8 cellular contexts compared by ENCODE assay signal in genomic region chr7:100692578-100692961, GRCh38. TPM values are rescaled to one million over a fixed set of nuclear protein-coding genes. Genes with fewer than 3 reads are reported as not detected.
DNase-seq lines count a peak whose midpoint lies in the region; ATAC-seq, FAIRE-seq and TF ChIP-seq lines count a peak whose summit lies in the region.

No MANE protein-coding gene starts in this region.

- no peaks in the 10 kb centered on the region for H4K20me1 ChIP-seq in GM12878 (ENCODE audit: control insufficient read depth, insufficient read depth)

- no peak for TF ChIP-seq EP300 in GM12878 (IDR thresholded peaks at IDR 0.05; ENCODE audit: borderline replicate concordance in 1 of 2, control insufficient read depth in 1 of 2, low read depth in 2 of 2, low read length in 2 of 2)

- H3K9me3 Mint-ChIP-seq in activated naive CD4-positive, alpha-beta T cell treated with anti-CD3 and anti-CD28 coated beads, Interleukin-2, amount 50 U/mL, for 24 hours: no peaks in the 10 kb centered on the region

- TF ChIP-seq CTCF in GM12878 (IDR thresholded peaks at IDR 0.05 in 2 of 3, conservative IDR thresholded peaks at IDR 0.05 in 1 of 3; ENCODE audit: control insufficient read depth in 2 of 3, extremely low read depth in 1 of 3, insufficient read depth in 1 of 3, low read depth in 3 of 3, low read length in 3 of 3) (no peak), uterus (IDR thresholded peaks at IDR 0.05) (no peak)

- H3K79me1 ChIP-seq in mesenchymal stem cell (replicated peaks; ENCODE audit: low read length, poor library complexity, severe bottlenecking): peaks cover 28% of the 10 kb centered on the region

- H3K14ac ChIP-seq in mesenchymal stem cell (ENCODE audit: low read length in 2 of 2): no peak overlapping the region

- H3K27me3 ChIP-seq in GM12878 (replicated peaks in 1 of 2; ENCODE audit: control insufficient read depth in 2 of 2, insufficient read depth in 2 of 2, low read length in 1 of 2): no peaks in the 10 kb centered on the region
- no peaks in the 10 kb centered on the region for H3K27me3 ChIP-seq in mesenchymal stem cell (ENCODE audit: control insufficient read depth in 1 of 2, insufficient read depth in 1 of 2, low read length in 2 of 2)
- H3K27me3 ChIP-seq in uterus: no peaks in the 10 kb centered on the region

- CTCF ChIA-PET in GM12878 (lab: Yijun Ruan, JAX): interaction anchor here (0.7 to 8.6 kb wide), 25 partner anchors 13 to 544 kb away, joined by 3 to 134 read pairs (median 4); partner anchors contain the start of genes FBXO24, GNB2, LAMTOR4 and LRCH4

- intact Hi-C loops in GM12878 (cut with micrococcal nuclease; ENCODE audit: unreplicated experiment) (loop anchor here (5.0 to 10.0 kb wide), 3 partner anchors 60 to 218 kb away; partner anchors contain the start of gene TSC22D4), uterus (cut with DNase I; ENCODE audit: low total_unique reads) (no loop called here)

- no peak overlapping the region for H3K23ac ChIP-seq in mesenchymal stem cell (ENCODE audit: low read length in 2 of 2)

- SMC1A ChIA-PET in GM12878 (lab: Charles Lee; ENCODE audit: uncharacterized antibody, unreplicated experiment): interaction anchor here (0.9 to 2.8 kb wide), 14 partner anchors 12 to 161 kb away, joined by 3 to 13 read pairs (median 4); partner anchors contain the start of genes FBXO24, LRCH4, MOSPD3 and POP7

- peak overlapping the region; percentile 74; the same call in 1 of the 2 replicates for H3K27ac ChIP-seq in GM12878 (ENCODE audit: control insufficient read depth, insufficient read depth)
- no peak overlapping the region for H3K27ac ChIP-seq in mesenchymal stem cell (ENCODE audit: low read length, poor library complexity, severe bottlenecking)
- peak overlapping the region; percentile 87 to 90 for H3K27ac ChIP-seq in uterus

- H3K4me1 Mint-ChIP-seq in activated naive CD4-positive, alpha-beta T cell treated with anti-CD3 and anti-CD28 coated beads, Interleukin-2, amount 50 U/mL, for 24 hours: peaks cover 47% of the 10 kb centered on the region

- H3K36me3 Mint-ChIP-seq in activated naive CD4-positive, alpha-beta T cell treated with anti-CD3 and anti-CD28 coated beads, Interleukin-2, amount 50 U/mL, for 24 hours: peaks cover 4% of the 10 kb centered on the region

- no peak overlapping the region for H2BK12ac ChIP-seq in mesenchymal stem cell (ENCODE audit: low read length in 2 of 2)

- H3K4me1 ChIP-seq in GM12878 (ENCODE audit: control insufficient read depth, insufficient read depth, low read length): peaks cover 41% of the 10 kb centered on the region
- H3K4me1 ChIP-seq in mesenchymal stem cell (ENCODE audit: control insufficient read depth, insufficient read depth, low read depth, low read length): peaks cover 28% of the 10 kb centered on the region
- H3K4me1 ChIP-seq in uterus: peaks cover 12 to 28% of the 10 kb centered on the region in 2 donors

- H3K36me3 ChIP-seq in GM12878 (ENCODE audit: control insufficient read depth in 2 of 2, insufficient read depth in 2 of 2, low read length in 1 of 2): peaks cover 0 to 8% of the 10 kb centered on the region in 2 experiments; a peak in 3 of 4 replicates
- H3K36me3 ChIP-seq in mesenchymal stem cell (ENCODE audit: control insufficient read depth in 1 of 2, insufficient read depth in 2 of 2, low read depth in 1 of 2, low read length in 2 of 2): peaks cover 16 to 27% of the 10 kb centered on the region in 2 experiments
- H3K36me3 ChIP-seq in uterus: no peaks in the 10 kb centered on the region

- FAIRE-seq in GM12878 (lab: Jason Lieb, UNC): no peak

- H3K4me3 Mint-ChIP-seq in activated naive CD4-positive, alpha-beta T cell treated with anti-CD3 and anti-CD28 coated beads, Interleukin-2, amount 50 U/mL, for 24 hours: peak overlapping the region; percentile 99

- DNase-seq in activated naive CD4-positive, alpha-beta T cell treated with Interleukin-2 at 50 U/mL for 16 hours: no peak
- DNase-seq in GM12878 (ENCODE audit: low read depth, low spot score): no peak
- no peak for DNase-seq in mesenchymal stem cell
- DNase-seq in uterus: no peak
- DNase-seq in SIG-M5 (lab: John Stamatoyannopoulos, UW): no peak
- DNase-seq in anterior cingulate cortex (lab: John Stamatoyannopoulos, UW): no peak
- no peak for DNase-seq in stimulated activated CD4-positive, alpha-beta T cell treated with anti-CD3 and anti-CD28 coated beads, Interleukin-1b, Interleukin-23, amount 100 ng/mL, for 48 hours

- no peak for TF ChIP-seq POLR2A in GM12878 (IDR thresholded peaks at IDR 0.05; ENCODE audit: low read depth, low read length)
- no peak for TF ChIP-seq POLR2A in uterus (IDR thresholded peaks at IDR 0.05)

- H3K27me3 Mint-ChIP-seq in activated naive CD4-positive, alpha-beta T cell treated with anti-CD3 and anti-CD28 coated beads, Interleukin-2, amount 50 U/mL, for 24 hours: no peaks in the 10 kb centered on the region

- H2BK120ac ChIP-seq in mesenchymal stem cell (ENCODE audit: low read depth, low read length): no peak overlapping the region

- BruUV-seq in GM12878 (replicated peaks; lab: Mats Ljungman, UMichigan): no TSS peak

- H3K9ac ChIP-seq in GM12878 (ENCODE audit: control insufficient read depth, insufficient read depth, low read length) (peak overlapping the region; percentile 81), mesenchymal stem cell (ENCODE audit: low read length) (peak overlapping the region; percentile 91)

- no peak overlapping the region for H2BK5ac ChIP-seq in mesenchymal stem cell (ENCODE audit: low read depth, low read length, poor library complexity, severe bottlenecking)

- WGBS in GM12878 (ENCODE audit: insufficient coverage, insufficient replicate concordance, low lambda C conversion rate, missing lambda C conversion rate): 75% methylated on average over 6 of the region's 6 CpGs
- 61% methylated on average over 6 of the region's 6 CpGs for WGBS in mesenchymal stem cell

- POLR2A ChIA-PET in GM12878 (lab: Charles Lee): interaction anchor here (0.7 to 3.3 kb wide), 4 partner anchors 11 to 133 kb away, joined by 5 to 26 read pairs (median 5); partner anchors contain the start of genes MOSPD3 and POP7

- no peak overlapping the region for H3K18ac ChIP-seq in mesenchymal stem cell (ENCODE audit: low read depth in 1 of 2, low read length in 2 of 2)

- no peak for ATAC-seq in GM12878

- H3K27ac Mint-ChIP-seq in activated naive CD4-positive, alpha-beta T cell treated with anti-CD3 and anti-CD28 coated beads, Interleukin-2, amount 50 U/mL, for 24 hours: peak overlapping the region; percentile 97

- H3K4me3 ChIP-seq in GM12878: peak overlapping the region; percentile 95
- peak overlapping the region in 1 of 2 experiments; percentile 95 for H3K4me3 ChIP-seq in mesenchymal stem cell (ENCODE audit: insufficient read depth in 1 of 2, low read depth in 1 of 2, low read length in 2 of 2)
- peak overlapping the region; percentile 50 to 98 for H3K4me3 ChIP-seq in uterus

- H2BK15ac ChIP-seq in mesenchymal stem cell (ENCODE audit: low read depth, poor library complexity, severe bottlenecking): no peak overlapping the region

- H3K4me2 ChIP-seq in GM12878 (ENCODE audit: control insufficient read depth, insufficient read depth) (peak overlapping the region; percentile 87), mesenchymal stem cell (ENCODE audit: low read length, poor library complexity, severe bottlenecking) (peak overlapping the region; percentile 85)

- no peak overlapping the region for H2AFZ ChIP-seq in GM12878 (ENCODE audit: control insufficient read depth, low read depth, low read length)
- H2AFZ ChIP-seq in mesenchymal stem cell (ENCODE audit: low read depth, low read length): no peak overlapping the region

- H2AK5ac ChIP-seq in mesenchymal stem cell (ENCODE audit: low read length, severe bottlenecking): no peak overlapping the region

- in situ Hi-C loops in GM12878 (cut with MboI): loop anchor here (25.0 kb wide), 1 partner anchor 230 kb away; the partner anchor contains the start of gene SPACDR

- H4K91ac ChIP-seq in mesenchymal stem cell (ENCODE audit: low read length): no peak overlapping the region

- RAD21 ChIA-PET in GM12878 (lab: Charles Lee; ENCODE audit: unreplicated experiment): interaction anchor here (0.7 to 5.8 kb wide), 11 partner anchors 13 to 161 kb away, joined by 3 to 56 read pairs (median 5); partner anchors contain the start of genes FBXO24, MOSPD3 and POP7

- no peak for TF ChIP-seq RAD21 in GM12878 (IDR thresholded peaks at IDR 0.05; ENCODE audit: insufficient read depth, low read depth, low read length)

- peaks cover 52% of the 10 kb centered on the region for H3K79me2 ChIP-seq in GM12878 (ENCODE audit: control insufficient read depth, insufficient read depth, low read length)

- H3K4ac ChIP-seq in mesenchymal stem cell (ENCODE audit: low read depth in 1 of 2, low read length in 2 of 2): no peak overlapping the region

- no peaks in the 10 kb centered on the region for H3K9me3 ChIP-seq in GM12878 (replicated peaks; ENCODE audit: control insufficient read depth, insufficient read depth, low read length)
- no peaks in the 10 kb centered on the region for H3K9me3 ChIP-seq in mesenchymal stem cell (ENCODE audit: control insufficient read depth, low read length)
- no peaks in the 10 kb centered on the region for H3K9me3 ChIP-seq in uterus

- H4K8ac ChIP-seq in mesenchymal stem cell (ENCODE audit: low read length): no peak overlapping the region

RNA-seq across cellular contexts. Expression of gene GIGYF1, which starts 1.5 kb away (rescaled TPM):
- total RNA-seq in GM12878 (2013; cell fraction: nucleolus; rRNA removed): 42.9 and 43.0 TPM in 2 replicates
- total RNA-seq in GM12878 (2014; rRNA removed) (15.9 and 17.2 TPM in 2 replicates), GM12878 (2014; rRNA removed; fragmentation: Illumina TruSeq; extraction: Trizol) (8.6 and 9.3 TPM in 2 replicates), GM12878 (2021) (44.2 and 47.2 TPM in 2 replicates), uterus (10 to 100 TPM in 3 of 4 donors, 1 to 10 TPM in 1; 9.7 to 90.9 (median 31.9) TPM)
- 7.0 TPM for polyA plus RNA-seq in GM12878 (2011; ENCODE audit: low read depth)
- polyA plus RNA-seq in GM12878 (2011; rRNA removed) (3.4 and 5.1 TPM in 2 replicates), GM12878 (2014; fragmentation: Illumina TruSeq; extraction: Trizol) (5.8 and 10.4 TPM in 2 replicates), GM12878 (2014; fragmentation: Nextera tagmentation; extraction: Ambion mirVana) (under 1 TPM; 0.31 to 0.79 TPM), GM12878 (2014; rRNA removed) (27.7 and 36.7 TPM in 2 replicates), GM12878 (2016; fragmentation: Nextera tagmentation; extraction: Ambion mirVana) (10 to 100 TPM in 1 of 2 experiments, 1 to 10 TPM in 1; 9.7 to 10.1 TPM)
- 5.5 and 8.6 TPM in 2 replicates for polyA plus RNA-seq in GM12878 (2011; cell fraction: cytosol; rRNA removed)
- polyA plus RNA-seq in GM12878 (2011; cell fraction: nucleus; rRNA removed): 69.0 and 95.9 TPM in 2 replicates
- polyA plus RNA-seq in GM12878 (2012): 22.9 and 30.1 TPM in 2 replicates
- 2.6 and 6.0 TPM in 2 replicates for polyA minus RNA-seq in GM12878 (2011; rRNA and poly(A)+ RNA removed)
- 3.6 and 4.2 TPM in 2 replicates for polyA minus RNA-seq in GM12878 (2011; cell fraction: cytosol; rRNA and poly(A)+ RNA removed)
- polyA minus RNA-seq in GM12878 (2011; cell fraction: nucleus; rRNA and poly(A)+ RNA removed): 16.0 and 32.5 TPM in 2 replicates
- polyA plus RNA-seq in mesenchymal stem cell (2013, experiment 1 of 2): 13.2 TPM
- polyA plus RNA-seq in mesenchymal stem cell (2013, experiment 2 of 2): 12.0 TPM

RNA-seq across cellular contexts. Expression of gene POP7, which starts 13.4 kb away (rescaled TPM):
- 6.7 and 8.3 TPM in 2 replicates for total RNA-seq in GM12878 (2013; cell fraction: nucleolus; rRNA removed)
- total RNA-seq in GM12878 (2014; rRNA removed): 89.4 and 100 TPM in 2 replicates
- 42.8 and 44.7 TPM in 2 replicates for total RNA-seq in GM12878 (2014; rRNA removed; fragmentation: Illumina TruSeq; extraction: Trizol)
- total RNA-seq in GM12878 (2021): 58.8 and 62.7 TPM in 2 replicates
- polyA plus RNA-seq in GM12878 (2011; ENCODE audit: low read depth): 16.9 TPM
- polyA plus RNA-seq in GM12878 (2011; rRNA removed): 24.5 and 36.0 TPM in 2 replicates
- polyA plus RNA-seq in GM12878 (2011; cell fraction: cytosol; rRNA removed): 53.3 and 84.9 TPM in 2 replicates
- 27.4 and 33.9 TPM in 2 replicates for polyA plus RNA-seq in GM12878 (2011; cell fraction: nucleus; rRNA removed)
- polyA plus RNA-seq in GM12878 (2012): 37.1 and 42.7 TPM in 2 replicates
- 8.6 and 19.7 TPM in 2 replicates for polyA plus RNA-seq in GM12878 (2014; fragmentation: Illumina TruSeq; extraction: Trizol)
- polyA plus RNA-seq in GM12878 (2014; fragmentation: Nextera tagmentation; extraction: Ambion mirVana): 10 to 100 TPM; 12.1 to 37.9 TPM
- polyA plus RNA-seq in GM12878 (2014; rRNA removed): 116 and 132 TPM in 2 replicates
- polyA plus RNA-seq in GM12878 (2016; fragmentation: Nextera tagmentation; extraction: Ambion mirVana): 100 to 1,000 TPM; 143 to 148 TPM
- 8.6 and 30.5 TPM in 2 replicates for polyA minus RNA-seq in GM12878 (2011; rRNA and poly(A)+ RNA removed)
- 16.2 and 17.9 TPM in 2 replicates for polyA minus RNA-seq in GM12878 (2011; cell fraction: cytosol; rRNA and poly(A)+ RNA removed)
- polyA minus RNA-seq in GM12878 (2011; cell fraction: nucleus; rRNA and poly(A)+ RNA removed): 7.0 and 12.5 TPM in 2 replicates
- polyA plus RNA-seq in mesenchymal stem cell (2013, experiment 1 of 2): 32.8 TPM
- 33.6 TPM for polyA plus RNA-seq in mesenchymal stem cell (2013, experiment 2 of 2)
- total RNA-seq in uterus: 10 to 100 TPM; 16.4 to 53.8 (median 23.8) TPM

RNA-seq across cellular contexts. Expression of gene GNB2, which starts 19.0 kb away (rescaled TPM):
- total RNA-seq in GM12878 (2013; cell fraction: nucleolus; rRNA removed): 22.7 and 24.1 TPM in 2 replicates
- 68.1 and 90.9 TPM in 2 replicates for total RNA-seq in GM12878 (2014; rRNA removed)
- total RNA-seq in GM12878 (2014; rRNA removed; fragmentation: Illumina TruSeq; extraction: Trizol): 29.5 and 32.6 TPM in 2 replicates
- 174 and 175 TPM in 2 replicates for total RNA-seq in GM12878 (2021)
- 51.5 TPM for polyA plus RNA-seq in GM12878 (2011; ENCODE audit: low read depth)
- 28.9 and 54.4 TPM in 2 replicates for polyA plus RNA-seq in GM12878 (2011; rRNA removed)
- 114 and 115 TPM in 2 replicates for polyA plus RNA-seq in GM12878 (2011; cell fraction: cytosol; rRNA removed)
- polyA plus RNA-seq in GM12878 (2011; cell fraction: nucleus; rRNA removed): 188 and 209 TPM in 2 replicates
- polyA plus RNA-seq in GM12878 (2012): 131 and 134 TPM in 2 replicates
- 16.3 and 84.6 TPM in 2 replicates for polyA plus RNA-seq in GM12878 (2014; fragmentation: Illumina TruSeq; extraction: Trizol)
- polyA plus RNA-seq in GM12878 (2014; fragmentation: Nextera tagmentation; extraction: Ambion mirVana): 1 to 10 TPM in 1 of 2 experiments, under 1 TPM in 1; 0.35 to 4.7 TPM
- polyA plus RNA-seq in GM12878 (2014; rRNA removed): 121 and 145 TPM in 2 replicates
- polyA plus RNA-seq in GM12878 (2016; fragmentation: Nextera tagmentation; extraction: Ambion mirVana): 10 to 100 TPM; 35.7 to 65.0 TPM
- polyA minus RNA-seq in GM12878 (2011; rRNA and poly(A)+ RNA removed): 47.8 and 87.1 TPM in 2 replicates
- 46.9 and 47.2 TPM in 2 replicates for polyA minus RNA-seq in GM12878 (2011; cell fraction: cytosol; rRNA and poly(A)+ RNA removed)
- polyA minus RNA-seq in GM12878 (2011; cell fraction: nucleus; rRNA and poly(A)+ RNA removed): 23.0 and 36.4 TPM in 2 replicates
- polyA plus RNA-seq in mesenchymal stem cell (2013, experiment 1 of 2): 145 TPM
- 145 TPM for polyA plus RNA-seq in mesenchymal stem cell (2013, experiment 2 of 2)
- total RNA-seq in uterus: 100 to 1,000 TPM in 2 of 4 donors, 10 to 100 TPM in 2; 72.0 to 245 (median 94.3) TPM

RNA-seq across cellular contexts. Expression of gene EPO, which starts 27.7 kb away (rescaled TPM):
- total RNA-seq in GM12878 (2013; cell fraction: nucleolus; rRNA removed): not detected in 2 replicates
- not detected in 2 replicates for total RNA-seq in GM12878 (2014; rRNA removed)
- not detected in 2 replicates for total RNA-seq in GM12878 (2014; rRNA removed; fragmentation: Illumina TruSeq; extraction: Trizol)
- total RNA-seq in GM12878 (2021): 0.16 TPM in 1 of 2 replicates, not detected in the other
- polyA plus RNA-seq in GM12878 (2011; ENCODE audit: low read depth): not detected
- not detected in 2 replicates for polyA plus RNA-seq in GM12878 (2011; rRNA removed)
- polyA plus RNA-seq in GM12878 (2011; cell fraction: cytosol; rRNA removed): 0.05 TPM in 1 of 2 replicates, not detected in the other
- polyA plus RNA-seq in GM12878 (2011; cell fraction: nucleus; rRNA removed): 0.07 and 0.16 TPM in 2 replicates
- 0.31 TPM in 1 of 2 replicates, not detected in the other for polyA plus RNA-seq in GM12878 (2012)
- polyA plus RNA-seq in GM12878 (2014; fragmentation: Illumina TruSeq; extraction: Trizol): 0.06 TPM in 1 of 2 replicates, not detected in the other
- not detected for polyA plus RNA-seq in GM12878 (2014; fragmentation: Nextera tagmentation; extraction: Ambion mirVana)
- 0.19 and 0.22 TPM in 2 replicates for polyA plus RNA-seq in GM12878 (2014; rRNA removed)
- not detected for polyA plus RNA-seq in GM12878 (2016; fragmentation: Nextera tagmentation; extraction: Ambion mirVana)
- polyA minus RNA-seq in GM12878 (2011; rRNA and poly(A)+ RNA removed): not detected in 2 replicates
- polyA minus RNA-seq in GM12878 (2011; cell fraction: cytosol; rRNA and poly(A)+ RNA removed): not detected in 2 replicates
- not detected in 2 replicates for polyA minus RNA-seq in GM12878 (2011; cell fraction: nucleus; rRNA and poly(A)+ RNA removed)
- polyA plus RNA-seq in mesenchymal stem cell (2013, experiment 1 of 2): 0.03 TPM
- polyA plus RNA-seq in mesenchymal stem cell (2013, experiment 2 of 2): 0.03 TPM
- total RNA-seq in uterus: 1 to 10 TPM in 1 of 4 donors, not detected in 3; 1.1 TPM

RNA-seq across cellular contexts. Expression of gene ACTL6B, which starts 36.3 kb away (rescaled TPM):
- total RNA-seq in GM12878 (2013; cell fraction: nucleolus; rRNA removed): not detected in 2 replicates
- total RNA-seq in GM12878 (2014; rRNA removed) (not detected in 2 replicates), GM12878 (2014; rRNA removed; fragmentation: Illumina TruSeq; extraction: Trizol) (not detected in 2 replicates), GM12878 (2021) (not detected in 2 replicates), uterus (not detected)
- not detected for polyA plus RNA-seq in GM12878 (2011; ENCODE audit: low read depth)
- polyA plus RNA-seq in GM12878 (2011; rRNA removed) (not detected in 2 replicates), GM12878 (2014; fragmentation: Illumina TruSeq; extraction: Trizol) (not detected in 2 replicates), GM12878 (2014; fragmentation: Nextera tagmentation; extraction: Ambion mirVana) (not detected), GM12878 (2014; rRNA removed) (not detected in 2 replicates), GM12878 (2016; fragmentation: Nextera tagmentation; extraction: Ambion mirVana) (not detected)
- not detected in 2 replicates for polyA plus RNA-seq in GM12878 (2011; cell fraction: cytosol; rRNA removed)
- not detected in 2 replicates for polyA plus RNA-seq in GM12878 (2011; cell fraction: nucleus; rRNA removed)
- polyA plus RNA-seq in GM12878 (2012): not detected in 2 replicates
- polyA minus RNA-seq in GM12878 (2011; rRNA and poly(A)+ RNA removed): not detected in 2 replicates
- polyA minus RNA-seq in GM12878 (2011; cell fraction: cytosol; rRNA and poly(A)+ RNA removed): not detected in 2 replicates
- not detected in 2 replicates for polyA minus RNA-seq in GM12878 (2011; cell fraction: nucleus; rRNA and poly(A)+ RNA removed)
- not detected for polyA plus RNA-seq in mesenchymal stem cell (2013, experiment 1 of 2)
- 0.03 TPM for polyA plus RNA-seq in mesenchymal stem cell (2013, experiment 2 of 2)
